In the genomic region with DNA sequence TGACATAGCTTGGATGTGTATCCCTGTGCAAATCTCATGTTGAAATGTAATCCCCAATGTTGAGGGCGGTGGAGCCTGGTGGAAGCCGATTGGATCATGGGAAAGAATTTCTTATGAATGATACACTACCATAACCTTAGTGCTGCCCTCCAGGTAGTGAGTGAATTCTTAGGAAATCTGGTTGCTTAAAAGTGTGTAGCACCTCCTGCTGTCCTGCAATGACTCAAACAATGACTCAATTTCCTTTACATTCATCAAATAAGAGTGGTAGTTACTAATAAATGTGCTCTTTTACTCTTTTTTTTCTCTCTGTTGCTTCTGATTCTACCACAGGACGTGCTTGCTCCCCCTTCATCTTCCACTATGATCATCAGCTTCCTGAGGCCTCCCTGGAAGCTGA, we compare ENCODE assay signal across 29 cellular contexts.
A peak's percentile ranks its signal among the peaks of the same experiment; 100 is the strongest.
DNase-seq lines count a peak whose midpoint lies in the region; ATAC-seq and TF ChIP-seq lines count a peak whose summit lies in the region.
"Had no signal": no experiment of that assay in that cellular context is flagged by ENCODE, and none has a peak within 500 bp of the region (broad histone marks: within the 10 kb centered on the region; RNA-seq: fewer than 3 reads in every experiment).

No MANE protein-coding gene starts in this region.

- in situ Hi-C loops in astrocyte of the cerebellum (cut with HindIII; ENCODE audit: low sequenced_read_pairs): no loop called here

- peak; percentile 9; the same call in 1 of the 2 replicates for TF ChIP-seq CTCF in C4-2B (conservative IDR thresholded peaks at IDR 0.05)
- TF ChIP-seq CTCF in astrocyte of the cerebellum (IDR thresholded peaks at IDR 0.05; ENCODE audit: low read depth, low read length, missing control alignments): no peak
- peak; percentile 50 for TF ChIP-seq CTCF in foreskin keratinocyte (conservative IDR thresholded peaks at IDR 0.05)

- no peaks in the 10 kb centered on the region for H3K36me3 Mint-ChIP-seq in stimulated activated naive B cell treated with anti-CD40 and anti-IgM and Interleukin-4, amounts not matched to agents 10 μg/mL and 1 μg/mL and 100 μg/mL, for 72 hours
- H3K36me3 Mint-ChIP-seq: activated naive CD8-positive, alpha-beta T cell treated with anti-CD3 and anti-CD28 coated beads, Interleukin-2, amount 10 ng/mL, durations not matched to agents 7 days and 5 days; memory B cell had no signal

- no peak overlapping the region for H3K27ac Mint-ChIP-seq in stimulated activated naive B cell treated with anti-CD40 and anti-IgM and Interleukin-4, amounts not matched to agents 10 μg/mL and 1 μg/mL and 100 μg/mL, for 72 hours
- H3K27ac Mint-ChIP-seq: activated CD4-positive, alpha-beta memory T cell treated with anti-CD3 and anti-CD28 coated beads, Interleukin-2, amount 10 ng/mL, durations not matched to agents 7 days and 5 days; activated naive CD8-positive, alpha-beta T cell treated with anti-CD3 and anti-CD28 coated beads, Interleukin-2, amount 10 ng/mL, durations not matched to agents 7 days and 5 days; activated T-helper 2 cell treated with anti-CD3 and anti-CD28 coated beads, Interferon-gamma antibody, Interleukin-2, Interleukin-4, amounts not matched to agents 10 μg/mL and 5 μg/mL and 100 μg/mL, durations not matched to agents 14 hours and 24 hours and 36 hours; HFFc6; memory B cell had no signal

- H3K27ac ChIP-seq in C4-2B (no peak overlapping the region), foreskin keratinocyte (no peak overlapping the region)
- H3K27ac ChIP-seq: esophagus muscularis mucosa, parathyroid adenoma, right atrium auricular region, transverse colon had no signal

- POLR2A ChIA-PET in HEK293T (lab: Yijun Ruan, JAX): no interaction called here

- H3K27me3 Mint-ChIP-seq in stimulated activated naive B cell treated with anti-CD40 and anti-IgM and Interleukin-4, amounts not matched to agents 10 μg/mL and 1 μg/mL and 100 μg/mL, for 72 hours: no peaks in the 10 kb centered on the region
- H3K27me3 Mint-ChIP-seq: activated CD4-positive, alpha-beta memory T cell treated with anti-CD3 and anti-CD28 coated beads, Interleukin-2, amount 10 ng/mL, durations not matched to agents 7 days and 5 days; activated naive CD8-positive, alpha-beta T cell treated with anti-CD3 and anti-CD28 coated beads, Interleukin-2, amount 10 ng/mL, durations not matched to agents 7 days and 5 days; memory B cell had no signal

- H3K4me3 ChIP-seq in astrocyte of the cerebellum (ENCODE audit: low read depth, low read length): no peak overlapping the region
- H3K4me3 ChIP-seq: esophagus muscularis mucosa, right atrium auricular region, transverse colon had no signal

- no peaks in the 10 kb centered on the region for H3K27me3 ChIP-seq in foreskin keratinocyte
- H3K27me3 ChIP-seq: BE2C, esophagus muscularis mucosa, right atrium auricular region, transverse colon had no signal

- ATAC-seq in foreskin keratinocyte (peak; percentile 85), HG03159 (IDR thresholded peaks at IDR 0.05; ENCODE audit: unreplicated experiment) (no peak)
- no peak for ATAC-seq in stimulated activated naive B cell treated with anti-CD40 and anti-IgM and Interleukin-4, amounts not matched to agents 10 μg/mL and 1 μg/mL and 100 μg/mL, for 72 hours (replicated peaks)
- ATAC-seq: activated CD4-positive, CD25-positive, alpha-beta regulatory T cell treated with anti-CD3 and anti-CD28 coated beads, Interleukin-2, amount 50 U/mL, for 24 hours; left cardiac atrium had no signal

- H3K4me3 Mint-ChIP-seq in stimulated activated naive B cell treated with anti-CD40 and anti-IgM and Interleukin-4, amounts not matched to agents 10 μg/mL and 1 μg/mL and 100 μg/mL, for 72 hours: no peak overlapping the region
- H3K4me3 Mint-ChIP-seq: activated CD4-positive, alpha-beta memory T cell treated with anti-CD3 and anti-CD28 coated beads, Interleukin-2, amount 10 ng/mL, durations not matched to agents 7 days and 5 days; activated naive CD8-positive, alpha-beta T cell treated with anti-CD3 and anti-CD28 coated beads, Interleukin-2, amount 10 ng/mL, durations not matched to agents 7 days and 5 days; HFFc6; memory B cell; neural crest cell had no signal

- H3K4me1 ChIP-seq in foreskin keratinocyte: peaks cover 5% of the 10 kb centered on the region
- H3K4me1 ChIP-seq: BE2C, esophagus muscularis mucosa, parathyroid adenoma, right atrium auricular region, transverse colon had no signal

- DNase-seq in HT1080 (ENCODE audit: low read depth): peak; percentile 90
- DNase-seq in astrocyte of the cerebellum (ENCODE audit: low read depth): peak; percentile 5
- DNase-seq in foreskin keratinocyte: peak; percentile 50 to 79
- DNase-seq in OCI-M2 (lab: John Stamatoyannopoulos, UW; ENCODE audit: unreplicated experiment): no peak
- no peak for DNase-seq in stimulated activated naive B cell treated with anti-CD40 and anti-IgM and Interleukin-4, amounts not matched to agents 10 μg/mL and 1 μg/mL and 100 μg/mL, for 72 hours
- DNase-seq in HEK293T (ENCODE audit: extremely low spot score): no peak
- DNase-seq: ACHN; activated CD4-positive, alpha-beta memory T cell treated with anti-CD3 and anti-CD28 coated beads, Interleukin-2, amount 10 ng/mL, durations not matched to agents 7 days and 5 days; activated naive CD8-positive, alpha-beta T cell treated with anti-CD3 and anti-CD28 coated beads, Interleukin-2, amount 10 ng/mL, durations not matched to agents 7 days and 5 days; BE2C; foreskin melanocyte; GF-D8; HFFc6; left cardiac atrium; NCI-H1105; NCI-H187 treated with DMSO at 0.1 percent for 48 hours; NCI-H69; RPMI8226; stimulated activated CD4-positive, alpha-beta T cell treated with anti-CD3 and anti-CD28 coated beads, Interleukin-2, amount 100 ng/mL, for 24 hours; transverse colon had no signal

- no peaks in the 10 kb centered on the region for H3K4me1 Mint-ChIP-seq in stimulated activated naive B cell treated with anti-CD40 and anti-IgM and Interleukin-4, amounts not matched to agents 10 μg/mL and 1 μg/mL and 100 μg/mL, for 72 hours
- H3K4me1 Mint-ChIP-seq: activated CD4-positive, alpha-beta memory T cell treated with anti-CD3 and anti-CD28 coated beads, Interleukin-2, amount 10 ng/mL, durations not matched to agents 7 days and 5 days; activated naive CD8-positive, alpha-beta T cell treated with anti-CD3 and anti-CD28 coated beads, Interleukin-2, amount 10 ng/mL, durations not matched to agents 7 days and 5 days; memory B cell; neural crest cell had no signal

- CTCF ChIA-PET in HEK293T (lab: Yijun Ruan, JAX): no interaction called here

- H3K9me3 Mint-ChIP-seq in stimulated activated naive B cell treated with anti-CD40 and anti-IgM and Interleukin-4, amounts not matched to agents 10 μg/mL and 1 μg/mL and 100 μg/mL, for 72 hours: peaks cover 2 to 4% of the 10 kb centered on the region in 2 donors

TF ChIP-seq in HEK293T, 16 proteins besides CTCF, POLR2A, EP300 and RAD21:
- TF ChIP-seq FOXA1 (IDR thresholded peaks at IDR 0.05) (no peak), ARNT (IDR thresholded peaks at IDR 0.05) (no peak), CTBP1 (IDR thresholded peaks at IDR 0.05; ENCODE audit: borderline replicate concordance) (no peak), ZNF384 (IDR thresholded peaks at IDR 0.05) (no peak), FOXK2 (IDR thresholded peaks at IDR 0.05) (no peak), HDGF (IDR thresholded peaks at IDR 0.05; ENCODE audit: borderline replicate concordance) (no peak), ELF4 (IDR thresholded peaks at IDR 0.05) (no peak), BHLHE40 (IDR thresholded peaks at IDR 0.05; ENCODE audit: borderline replicate concordance) (no peak), SP1 (IDR thresholded peaks at IDR 0.05) (no peak), LEF1 (IDR thresholded peaks at IDR 0.05; ENCODE audit: borderline replicate concordance) (no peak)
- TF ChIP-seq, protein P1, sequence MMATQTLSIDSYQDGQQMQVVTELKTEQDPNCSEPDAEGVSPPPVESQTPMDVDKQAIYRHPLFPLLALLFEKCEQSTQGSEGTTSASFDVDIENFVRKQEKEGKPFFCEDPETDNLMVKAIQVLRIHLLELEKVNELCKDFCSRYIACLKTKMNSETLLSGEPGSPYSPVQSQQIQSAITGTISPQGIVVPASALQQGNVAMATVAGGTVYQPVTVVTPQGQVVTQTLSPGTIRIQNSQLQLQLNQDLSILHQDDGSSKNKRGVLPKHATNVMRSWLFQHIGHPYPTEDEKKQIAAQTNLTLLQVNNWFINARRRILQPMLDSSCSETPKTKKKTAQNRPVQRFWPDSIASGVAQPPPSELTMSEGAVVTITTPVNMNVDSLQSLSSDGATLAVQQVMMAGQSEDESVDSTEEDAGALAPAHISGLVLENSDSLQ (IDR thresholded peaks at IDR 0.05): no peak

Comparison
In these comparisons a context has a peak if more than half of its experiments do, and no peak if none do; other contexts are left out.
1. DNase-seq: peak in HT1080 (single experiment), astrocyte of the cerebellum (single experiment) and foreskin keratinocyte (2 of 2); none in OCI-M2 (single experiment), stimulated activated naive B cell treated with anti-CD40 and anti-IgM and Interleukin-4, amounts not matched to agents 10 μg/mL and 1 μg/mL and 100 μg/mL, for 72 hours (single experiment) and HEK293T (single experiment).